8 cellular contexts compared by ENCODE assay signal in genomic region chr15:78739996-78740903, GRCh38.
DNase-seq lines count a peak whose midpoint lies in the region; ATAC-seq and TF ChIP-seq lines count a peak whose summit lies in the region.

No MANE protein-coding gene starts in this region.

- peak; percentile 87 for ATAC-seq in memory B cell (ENCODE audit: low read depth)
- no peak for ATAC-seq in GM19035 (IDR thresholded peaks at IDR 0.05; ENCODE audit: unreplicated experiment)
- no peak for ATAC-seq in HG03378 (IDR thresholded peaks at IDR 0.05; ENCODE audit: unreplicated experiment)

- DNase-seq in NCI-H1417 (lab: John Stamatoyannopoulos, UW) (peak in 2 of 3 experiments; percentile 31 to 39), NCI-H1417 treated with DMSO at 0.1 percent for 48 hours (lab: John Stamatoyannopoulos, UW) (no peak), SKM-1 (lab: John Stamatoyannopoulos, UW; ENCODE audit: unreplicated experiment) (peak; percentile 69), cardiac fibroblast (ENCODE audit: low read depth in 2 of 2) (peak; percentile 42 to 47), memory B cell (ENCODE audit: low spot score in 2 of 2) (peak; percentile 54 to 69)
- peak; percentile 50 for DNase-seq in Jurkat, Clone E6-1 (ENCODE audit: low read depth, low spot score)

- no peak overlapping the region for H3K27ac Mint-ChIP-seq in memory B cell

- H3K27me3 Mint-ChIP-seq in memory B cell, result peaks cover 7% of the 10 kb centered on the region

- no peak overlapping the region for H3K4me3 ChIP-seq in Jurkat, Clone E6-1 (ENCODE audit: low read length)
- no peak overlapping the region for H3K4me3 ChIP-seq in cardiac fibroblast (replicated peaks in 1 of 2; ENCODE audit: low read depth in 2 of 2, low read length in 2 of 2)

- H3K4me3 Mint-ChIP-seq in memory B cell, result no peak overlapping the region

- peaks cover 2% of the 10 kb centered on the region for H3K36me3 Mint-ChIP-seq in memory B cell

- no peaks in the 10 kb centered on the region for H3K9me3 Mint-ChIP-seq in memory B cell

- H3K4me1 Mint-ChIP-seq in memory B cell, result peaks cover 12% of the 10 kb centered on the region

- peak; percentile 54 for TF ChIP-seq CTCF in cardiac fibroblast (IDR thresholded peaks at IDR 0.05; ENCODE audit: low read depth, low read length)
